In the genomic region with DNA sequence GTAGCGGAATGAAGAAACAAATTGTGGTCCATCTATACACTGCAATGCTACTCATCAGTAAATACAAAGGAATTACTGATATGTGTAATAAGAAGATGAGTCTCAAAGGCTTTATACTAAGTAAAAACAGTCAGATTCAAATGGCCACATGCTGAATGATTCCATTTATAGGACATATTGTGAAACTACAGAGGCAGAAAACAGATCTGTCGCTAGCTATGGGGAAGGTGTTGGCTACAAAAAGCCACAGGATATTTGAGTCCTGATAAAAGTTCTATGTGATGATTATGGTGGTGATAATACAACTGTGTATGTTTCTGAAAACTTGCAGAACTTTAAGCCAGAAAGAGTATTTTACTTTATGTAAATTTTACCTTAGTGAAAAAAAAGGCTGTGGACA, we compare ENCODE assay signal across 1 cellular context.
TF ChIP-seq lines count a peak whose summit lies in the region.

No MANE protein-coding gene starts in this region.

TF ChIP-seq in IMR-90, 13 proteins besides CTCF, POLR2A, EP300 and RAD21 (continued from another document):
- TF ChIP-seq BHLHE40 (IDR thresholded peaks at IDR 0.05; ENCODE audit: low read depth, low read length), result no peak
TF ChIP-seq in IMR-90: peak in this region for 0.
